ENCODE assay signal across 25 cellular contexts in genomic region chr5:16487448-16487847, GRCh38.
"Had no signal": no experiment of that assay in that cellular context is flagged by ENCODE, and none has a peak within 500 bp of the region (broad histone marks: within the 10 kb centered on the region; RNA-seq: fewer than 3 reads in every experiment).

No MANE protein-coding gene starts in this region.

- H3K9me3 ChIP-seq: lower lobe of right lung, neutrophil, sigmoid colon, thoracic aorta, upper lobe of right lung had no signal

- H3K9me3 Mint-ChIP-seq: activated naive CD8-positive, alpha-beta T cell treated with anti-CD3 and anti-CD28 coated beads, Interleukin-2, amount 50 U/mL, for 24 hours; activated T-helper 2 cell treated with anti-CD3 and anti-CD28 coated beads, Interferon-gamma antibody, Interleukin-2, Interleukin-4, amounts not matched to agents 10 μg/mL and 5 μg/mL and 100 μg/mL, durations not matched to agents 14 hours and 24 hours and 36 hours; effector memory CD8-positive, alpha-beta T cell; nephron; T-helper 2 cell treated with Interferon-gamma antibody and Interleukin-4, amounts not matched to agents 5 μg/mL and 100 μg/mL, for 36 hours had no signal

- H3K27me3 ChIP-seq: neutrophil, sigmoid colon, upper lobe of right lung had no signal

- ATAC-seq: activated naive CD8-positive, alpha-beta T cell treated with anti-CD3 and anti-CD28 coated beads, Interleukin-2, amount 50 U/mL, for 24 hours; effector memory CD8-positive, alpha-beta T cell; esophagus mucosa had no signal

- H3K36me3 ChIP-seq: lower lobe of right lung, neutrophil, sigmoid colon, thoracic aorta, upper lobe of right lung, WERI-Rb-1 had no signal

- H3K27me3 Mint-ChIP-seq: activated naive CD8-positive, alpha-beta T cell treated with anti-CD3 and anti-CD28 coated beads, Interleukin-2, amount 50 U/mL, for 24 hours; effector memory CD8-positive, alpha-beta T cell had no signal

- H3K27ac ChIP-seq: lower lobe of right lung, neutrophil, parathyroid adenoma, sigmoid colon, SK-N-MC, thoracic aorta, upper lobe of right lung, WERI-Rb-1 had no signal

- H3K4me3 Mint-ChIP-seq: activated naive CD8-positive, alpha-beta T cell treated with anti-CD3 and anti-CD28 coated beads, Interleukin-2, amount 50 U/mL, for 24 hours; effector memory CD8-positive, alpha-beta T cell; nephron; T-helper 2 cell treated with Interferon-gamma antibody and Interleukin-4, amounts not matched to agents 5 μg/mL and 100 μg/mL, for 36 hours had no signal

- H3K4me1 ChIP-seq: lower lobe of right lung, parathyroid adenoma, upper lobe of right lung had no signal

- H3K27ac Mint-ChIP-seq: activated naive CD8-positive, alpha-beta T cell treated with anti-CD3 and anti-CD28 coated beads, Interleukin-2, amount 50 U/mL, for 24 hours; activated T-helper 2 cell treated with anti-CD3 and anti-CD28 coated beads, Interferon-gamma antibody, Interleukin-2, Interleukin-4, amounts not matched to agents 10 μg/mL and 5 μg/mL and 100 μg/mL, durations not matched to agents 14 hours and 24 hours and 36 hours; effector memory CD8-positive, alpha-beta T cell; T-helper 2 cell treated with Interferon-gamma antibody and Interleukin-4, amounts not matched to agents 5 μg/mL and 100 μg/mL, for 36 hours had no signal

- DNase-seq: activated CD4-positive, alpha-beta T cell treated with anti-CD3 and anti-CD28 coated beads, Interleukin-2, amount 50 U/mL, for 1 hour; activated CD4-positive, CD25-positive, alpha-beta regulatory T cell treated with anti-CD3 and anti-CD28 coated beads, Interleukin-2, amount 50 U/mL, for 72 hours; activated naive CD4-positive, alpha-beta T cell treated with Interleukin-2 at 50 U/mL for 16 hours; activated naive CD8-positive, alpha-beta T cell treated with anti-CD3 and anti-CD28 coated beads, Interleukin-2, amount 50 U/mL, for 24 hours; activated T-cell treated with anti-CD3 and anti-CD28 coated beads, Interleukin-2, amount 50 U/mL, for 1 hour; dermis blood vessel endothelial cell; effector memory CD8-positive, alpha-beta T cell; foreskin melanocyte; glutamatergic neuron; hypothalamus; lower lobe of right lung; SHP77 treated with DMSO at 0.1 percent for 48 hours; sigmoid colon; stimulated activated CD4-positive, alpha-beta T cell treated with anti-CD3 and anti-CD28 coated beads, Interleukin-2, amount 100 ng/mL, for 48 hours; stimulated activated naive CD4-positive, alpha-beta T cell; upper lobe of right lung; WERI-Rb-1 had no signal

- H2AFZ ChIP-seq: parathyroid adenoma had no signal

- H3K4me3 ChIP-seq: lower lobe of right lung, sigmoid colon, SK-N-MC, thoracic aorta, upper lobe of right lung had no signal
